11 cellular contexts compared by ENCODE assay signal in genomic region chr10:61301560-61301959, GRCh38.
"Had no signal": no experiment of that assay in that cellular context is flagged by ENCODE, and none has a peak within 500 bp of the region (broad histone marks: within the 10 kb centered on the region; RNA-seq: fewer than 3 reads in every experiment).

No MANE protein-coding gene starts in this region.

- H3K36me3 Mint-ChIP-seq: activated naive CD8-positive, alpha-beta T cell treated with anti-CD3 and anti-CD28 coated beads for 36 hours; stimulated activated effector memory CD8-positive, alpha-beta T cell treated with anti-CD3 and anti-CD28 coated beads, Interleukin-12 subunit alpha, Interleukin-12 subunit beta, amount 100 ng/mL, for 72 hours had no signal

- H3K4me1 Mint-ChIP-seq: activated naive CD8-positive, alpha-beta T cell treated with anti-CD3 and anti-CD28 coated beads for 36 hours; stimulated activated effector memory CD8-positive, alpha-beta T cell treated with anti-CD3 and anti-CD28 coated beads, Interleukin-12 subunit alpha, Interleukin-12 subunit beta, amount 100 ng/mL, for 72 hours had no signal

- H3K27ac Mint-ChIP-seq: activated naive CD8-positive, alpha-beta T cell treated with anti-CD3 and anti-CD28 coated beads for 36 hours; stimulated activated effector memory CD8-positive, alpha-beta T cell treated with anti-CD3 and anti-CD28 coated beads, Interleukin-12 subunit alpha, Interleukin-12 subunit beta, amount 100 ng/mL, for 72 hours had no signal

- ATAC-seq: activated CD4-positive, CD25-positive, alpha-beta regulatory T cell treated with anti-CD3 and anti-CD28 coated beads, Interleukin-2, amount 50 U/mL, for 24 hours; sciatic nerve; stimulated activated effector memory CD8-positive, alpha-beta T cell treated with anti-CD3 and anti-CD28 coated beads, Interleukin-12 subunit alpha, Interleukin-12 subunit beta, amount 100 ng/mL, for 72 hours had no signal

- H3K4me3 ChIP-seq: ovary had no signal

- DNase-seq: activated CD4-positive, alpha-beta T cell treated with anti-CD3 and anti-CD28 coated beads, Interleukin-2, amount 50 U/mL, for 1 hour; activated CD8-positive, alpha-beta memory T cell treated with anti-CD3 and anti-CD28 coated beads for 24 hours; activated naive CD8-positive, alpha-beta T cell treated with anti-CD3 and anti-CD28 coated beads for 36 hours; anterior cingulate cortex; glutamatergic neuron; ovary; T-helper 1 cell; T1000 had no signal

- H3K4me3 Mint-ChIP-seq: activated naive CD8-positive, alpha-beta T cell treated with anti-CD3 and anti-CD28 coated beads for 36 hours; stimulated activated effector memory CD8-positive, alpha-beta T cell treated with anti-CD3 and anti-CD28 coated beads, Interleukin-12 subunit alpha, Interleukin-12 subunit beta, amount 100 ng/mL, for 72 hours had no signal
